In the genomic region with DNA sequence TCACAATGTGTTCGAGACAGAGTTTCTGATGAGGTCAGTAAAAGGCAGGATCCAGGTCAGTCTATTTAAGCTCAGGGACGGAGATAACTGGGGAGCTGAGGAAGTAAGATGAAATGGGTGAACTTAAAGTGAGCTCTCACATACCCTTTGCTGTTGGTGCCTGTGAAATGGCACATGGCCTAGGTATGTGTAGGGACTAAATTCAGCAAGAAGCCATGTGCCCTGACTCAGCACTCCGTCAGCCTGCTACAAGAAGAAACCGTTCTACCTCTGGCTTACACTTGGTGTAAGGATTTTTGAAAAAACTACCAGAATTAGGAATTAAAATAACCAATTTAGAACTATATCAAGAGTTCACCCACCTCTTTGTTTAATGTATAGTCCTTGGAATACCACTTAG, we compare ENCODE assay signal across 23 cellular contexts. TPM values are rescaled to one million over a fixed set of nuclear protein-coding genes. Genes with fewer than 3 reads are reported as not detected.
"Had no signal": no experiment of that assay in that cellular context is flagged by ENCODE, and none has a peak within 500 bp of the region (broad histone marks: within the 10 kb centered on the region; RNA-seq: fewer than 3 reads in every experiment).

No MANE protein-coding gene starts in this region.

- DNase-seq: activated B cell treated with CpG ODN at 0.5 μM for 24 hours; activated CD4-positive, alpha-beta T cell treated with anti-CD3 and anti-CD28 coated beads for 1 hour; activated CD4-positive, alpha-beta T cell treated with anti-CD3 and anti-CD28 coated beads, Interleukin-2, amount 10 ng/mL, durations not matched to agents 24 days and 14 days; activated CD4-positive, alpha-beta T cell treated with anti-CD3 and anti-CD28 coated beads, Interleukin-2, amount 50 U/mL, for 48 hours; activated CD8-positive, alpha-beta memory T cell treated with anti-CD3 and anti-CD28 coated beads, Interleukin-2, amount 10 ng/mL, durations not matched to agents 7 days and 5 days; activated effector memory CD4-positive, alpha-beta T cell treated with Interleukin-2 at 50 U/mL for 16 hours; activated naive CD4-positive, alpha-beta T cell; activated T-cell treated with anti-CD3 and anti-CD28 coated beads, Interleukin-2, amount 50 U/mL, for 24 hours; amygdala; brain microvascular endothelial cell; Karpas-422; NCI-H1105 treated with DMSO at 0.1 percent for 48 hours; NCI-H1436 treated with DMSO at 0.1 percent for 48 hours; NCI-H187; NCI-H2081; NCI-H524; SHP77 treated with DMSO at 0.1 percent for 48 hours; T-helper 17 cell; T-helper 9 cell had no signal

- H3K27ac Mint-ChIP-seq: activated B cell treated with CpG ODN at 0.5 μM for 24 hours; activated CD4-positive, alpha-beta T cell treated with anti-CD3 and anti-CD28 coated beads, Interleukin-2, amount 10 ng/mL, durations not matched to agents 24 days and 14 days; activated CD8-positive, alpha-beta memory T cell treated with anti-CD3 and anti-CD28 coated beads, Interleukin-2, amount 10 ng/mL, durations not matched to agents 7 days and 5 days; activated naive CD4-positive, alpha-beta T cell treated with anti-CD3 and anti-CD28 coated beads, Interleukin-2, amount 50 U/mL, for 72 hours; activated T-cell treated with anti-CD3 and anti-CD28 coated beads, Interleukin-2, amount 50 U/mL, for 24 hours; activated T-helper 1 cell treated with anti-CD3 and anti-CD28 coated beads, Interleukin-12 subunit alpha, Interleukin-12 subunit beta, Interleukin-2, Interleukin-4 antibody, amounts not matched to agents 30 ng/mL and 10 ng/mL and 1 ng/mL, durations not matched to agents 14 hours and 24 hours and 36 hours; T-helper 17 cell had no signal

- H3K27me3 ChIP-seq: brain microvascular endothelial cell, cardiac muscle cell had no signal

- H3K36me3 Mint-ChIP-seq: activated CD8-positive, alpha-beta memory T cell treated with anti-CD3 and anti-CD28 coated beads, Interleukin-2, amount 10 ng/mL, durations not matched to agents 7 days and 5 days; activated naive CD4-positive, alpha-beta T cell treated with anti-CD3 and anti-CD28 coated beads, Interleukin-2, amount 50 U/mL, for 72 hours had no signal

- H3K4me3 ChIP-seq: cardiac muscle cell had no signal

- H3K4me1 Mint-ChIP-seq: activated B cell treated with CpG ODN at 0.5 μM for 24 hours; activated CD4-positive, alpha-beta T cell treated with anti-CD3 and anti-CD28 coated beads, Interleukin-2, amount 10 ng/mL, durations not matched to agents 24 days and 14 days; activated CD8-positive, alpha-beta memory T cell treated with anti-CD3 and anti-CD28 coated beads, Interleukin-2, amount 10 ng/mL, durations not matched to agents 7 days and 5 days; T-helper 17 cell had no signal

- ATAC-seq: activated CD8-positive, alpha-beta memory T cell treated with anti-CD3 and anti-CD28 coated beads, Interleukin-2, amount 10 ng/mL, durations not matched to agents 7 days and 5 days; activated naive CD4-positive, alpha-beta T cell treated with anti-CD3 and anti-CD28 coated beads, Interleukin-2, amount 50 U/mL, for 72 hours; T-helper 17 cell had no signal

- H3K27ac ChIP-seq: brain microvascular endothelial cell, cardiac muscle cell had no signal

- H3K36me3 ChIP-seq: brain microvascular endothelial cell, cardiac muscle cell had no signal

- H3K4me3 Mint-ChIP-seq: activated B cell treated with CpG ODN at 0.5 μM for 24 hours; activated CD4-positive, alpha-beta T cell treated with anti-CD3 and anti-CD28 coated beads, Interleukin-2, amount 10 ng/mL, durations not matched to agents 24 days and 14 days; activated CD8-positive, alpha-beta memory T cell treated with anti-CD3 and anti-CD28 coated beads, Interleukin-2, amount 10 ng/mL, durations not matched to agents 7 days and 5 days; activated T-cell treated with anti-CD3 and anti-CD28 coated beads, Interleukin-2, amount 50 U/mL, for 24 hours; activated T-helper 1 cell treated with anti-CD3 and anti-CD28 coated beads, Interleukin-12 subunit alpha, Interleukin-12 subunit beta, Interleukin-2, Interleukin-4 antibody, amounts not matched to agents 30 ng/mL and 10 ng/mL and 1 ng/mL, durations not matched to agents 14 hours and 24 hours and 36 hours; T-helper 17 cell had no signal

- H3K27me3 Mint-ChIP-seq: activated B cell treated with CpG ODN at 0.5 μM for 24 hours; activated CD4-positive, alpha-beta T cell treated with anti-CD3 and anti-CD28 coated beads, Interleukin-2, amount 10 ng/mL, durations not matched to agents 24 days and 14 days; activated CD8-positive, alpha-beta memory T cell treated with anti-CD3 and anti-CD28 coated beads, Interleukin-2, amount 10 ng/mL, durations not matched to agents 7 days and 5 days; activated T-cell treated with anti-CD3 and anti-CD28 coated beads, Interleukin-2, amount 50 U/mL, for 24 hours; T-helper 17 cell had no signal

RNA-seq across cellular contexts. Expression of gene TRDN, which starts 41.1 kb away (rescaled TPM):
- total RNA-seq: activated B cell treated with CpG ODN at 0.5 μM for 24 hours; activated CD4-positive, alpha-beta T cell treated with anti-CD3 and anti-CD28 coated beads, Interleukin-2, amount 10 ng/mL, durations not matched to agents 24 days and 14 days; activated CD8-positive, alpha-beta memory T cell treated with anti-CD3 and anti-CD28 coated beads, Interleukin-2, amount 10 ng/mL, durations not matched to agents 7 days and 5 days; activated naive CD4-positive, alpha-beta T cell treated with anti-CD3 and anti-CD28 coated beads, Interleukin-2, amount 50 U/mL, for 72 hours; activated T-helper 1 cell treated with anti-CD3 and anti-CD28 coated beads, Interleukin-12 subunit alpha, Interleukin-12 subunit beta, Interleukin-2, Interleukin-4 antibody, amounts not matched to agents 30 ng/mL and 10 ng/mL and 1 ng/mL, durations not matched to agents 14 hours and 24 hours and 36 hours; SK-MEL-5; T-helper 17 cell had no signal
